Comparison of ENCODE assay signal across 25 cellular contexts in the genomic region with DNA sequence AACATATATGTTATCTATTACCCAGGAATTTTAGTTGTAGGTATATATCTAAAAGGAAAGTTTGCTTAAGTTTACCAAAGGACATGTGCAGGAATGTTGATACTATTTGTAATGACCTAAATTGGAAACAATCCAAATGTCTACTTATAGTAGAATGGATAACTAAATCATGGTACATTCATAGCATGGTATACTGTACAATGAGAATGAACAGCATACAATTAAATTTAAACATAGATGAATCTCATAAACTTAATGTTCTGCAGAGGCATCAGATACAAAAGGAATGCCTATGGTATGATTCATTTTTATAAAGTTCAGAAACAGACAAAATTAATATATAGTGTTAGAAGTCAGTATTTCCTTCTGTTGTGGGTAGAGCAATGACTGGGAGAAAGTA.
DNase-seq lines count a peak whose midpoint lies in the region; ATAC-seq and TF ChIP-seq lines count a peak whose summit lies in the region.
"Had no signal": no experiment of that assay in that cellular context is flagged by ENCODE, and none has a peak within 500 bp of the region (broad histone marks: within the 10 kb centered on the region; RNA-seq: fewer than 3 reads in every experiment).

No MANE protein-coding gene starts in this region.

- no peak overlapping the region for H3K27ac Mint-ChIP-seq in Caco-2 (ENCODE audit: unreplicated experiment)
- H3K27ac Mint-ChIP-seq: CD8-positive, alpha-beta T cell; H9; HFFc6; IgD-negative memory B cell had no signal

- no peaks in the 10 kb centered on the region for H3K4me1 Mint-ChIP-seq in Caco-2 (ENCODE audit: low read depth, unreplicated experiment)

- TF ChIP-seq CTCF in RWPE2 (IDR thresholded peaks at IDR 0.05; ENCODE audit: poor library complexity, severe bottlenecking) = no peak
- no peak for TF ChIP-seq CTCF in choroid plexus epithelial cell (conservative IDR thresholded peaks at IDR 0.05; ENCODE audit: low read depth, low read length)
- TF ChIP-seq CTCF in Caco-2 (IDR thresholded peaks at IDR 0.05; ENCODE audit: insufficient read depth in 1 of 2, low read depth in 1 of 2, low read length in 1 of 2, severe bottlenecking in 1 of 2, unreplicated experiment in 1 of 2) = no peak

- H3K27me3 Mint-ChIP-seq in Caco-2 (ENCODE audit: insufficient read depth, unreplicated experiment) = no peaks in the 10 kb centered on the region
- H3K27me3 Mint-ChIP-seq: IgD-negative memory B cell had no signal

- intact Hi-C loops in Caco-2 (cut with micrococcal nuclease; ENCODE audit: unreplicated experiment) = no loop called here

- CTCF ChIA-PET in Caco-2 (lab: Charles Lee) = interaction anchor here (0.6 kb wide), 1 partner anchor 284 kb away, joined by 3 read pairs; no protein-coding TSS in a partner anchor

- H3K27ac ChIP-seq in RWPE2 (ENCODE audit: poor library complexity, severe bottlenecking) = peak overlapping the region; percentile 3
- H3K27ac ChIP-seq: SK-N-MC had no signal

- BruUV-seq in Caco-2 (replicated peaks; lab: Mats Ljungman, UMichigan) = no TSS peak

- no peaks in the 10 kb centered on the region for H3K9me3 ChIP-seq in RWPE2 (ENCODE audit: severe bottlenecking)
- H3K9me3 ChIP-seq in Caco-2 = no peaks in the 10 kb centered on the region

- no peaks in the 10 kb centered on the region for H3K36me3 Mint-ChIP-seq in Caco-2 (ENCODE audit: insufficient read depth, unreplicated experiment)
- H3K36me3 Mint-ChIP-seq: CD8-positive, alpha-beta T cell had no signal

- DNase-seq in ELR (ENCODE audit: low read depth) = peak; percentile 52
- DNase-seq in RWPE2 (ENCODE audit: low spot score) = no peak
- peak; percentile 36 for DNase-seq in choroid plexus epithelial cell (ENCODE audit: low read depth)
- peak; percentile 13 for DNase-seq in iris pigment epithelial cell (ENCODE audit: low read depth)
- no peak for DNase-seq in HuH-7.5 (ENCODE audit: low spot score)
- DNase-seq in Caco-2 = no peak
- DNase-seq: AML-193; C1 segment of cervical spinal cord; Calu3; CD8-positive, alpha-beta T cell; DMS153; GDM1; H9; HFFc6; MV-4-11; NCI-H1105 treated with DMSO at 0.1 percent for 48 hours; NCI-H2029 treated with DMSO at 0.1 percent for 48 hours; NCI-H226; NCI-H524 treated with DMSO at 0.1 percent for 48 hours; OCI-M1; Right ventricle myocardium superior had no signal

- no peaks in the 10 kb centered on the region for H3K9me3 Mint-ChIP-seq in Caco-2 (ENCODE audit: unreplicated experiment)
- H3K9me3 Mint-ChIP-seq: CD8-positive, alpha-beta T cell; H9; HFFc6 had no signal

- POLR2A ChIA-PET in Caco-2 (lab: Charles Lee) = no interaction called here

- no peak overlapping the region for H3K4me3 Mint-ChIP-seq in Caco-2 (ENCODE audit: unreplicated experiment)
- H3K4me3 Mint-ChIP-seq: CD8-positive, alpha-beta T cell; H9; HFFc6; IgD-negative memory B cell had no signal

- ATAC-seq in RWPE2 (ENCODE audit: low read depth) (peak; percentile 55), HG03432 (IDR thresholded peaks at IDR 0.05; ENCODE audit: unreplicated experiment) (no peak), GM21576 (IDR thresholded peaks at IDR 0.05; ENCODE audit: unreplicated experiment) (no peak)
- ATAC-seq: CD8-positive, alpha-beta T cell had no signal

- H3K27me3 ChIP-seq in RWPE2 (ENCODE audit: insufficient read depth, poor library complexity, severe bottlenecking) (peaks cover 3% of the 10 kb centered on the region), Caco-2 (replicated peaks; ENCODE audit: control insufficient read depth, insufficient read depth, low read length) (no peaks in the 10 kb centered on the region)

- H3K36me3 ChIP-seq in RWPE2 (ENCODE audit: low read depth) (no peaks in the 10 kb centered on the region), Caco-2 (ENCODE audit: control insufficient read depth, insufficient read depth, low read length) (no peaks in the 10 kb centered on the region)

- H3K4me3 ChIP-seq in RWPE2 (ENCODE audit: severe bottlenecking) (no peak overlapping the region), choroid plexus epithelial cell (ENCODE audit: low read depth, low read length) (no peak overlapping the region), Caco-2 (ENCODE audit: low read depth, low read length) (no peak overlapping the region)
- H3K4me3 ChIP-seq: SK-N-MC had no signal

- H3K4me1 ChIP-seq in RWPE2 (ENCODE audit: insufficient read depth, poor library complexity, severe bottlenecking) (peaks cover 51% of the 10 kb centered on the region), Caco-2 (no peaks in the 10 kb centered on the region)

Comparison
In these comparisons a context has a peak if more than half of its experiments do, and no peak if none do; other contexts are left out.
1. DNase-seq: peak in ELR (single experiment), choroid plexus epithelial cell (single experiment) and iris pigment epithelial cell (single experiment); none in RWPE2 (single experiment), HuH-7.5 (single experiment) and Caco-2 (0 of 2).